In genomic region chr3:194117114-194117845, GRCh38 we compare ENCODE assay signal across 1 cellular context.
TF ChIP-seq lines count a peak whose summit lies in the region.

No MANE protein-coding gene starts in this region.

TF ChIP-seq in K562, 482 proteins besides CTCF, POLR2A, EP300 and RAD21 (continued from another document):
- TF ChIP-seq SAFB (IDR thresholded peaks at IDR 0.05; ENCODE audit: borderline replicate concordance, low read depth, low read length) (no peak), ZNF431 (CRISPR knock-in tag; IDR thresholded peaks at IDR 0.05) (no peak), USF1 (CRISPR knock-in tag; IDR thresholded peaks at IDR 0.05) (no peak), GTF3C2 (IDR thresholded peaks at IDR 0.05; ENCODE audit: borderline replicate concordance, extremely low read depth, insufficient read length) (no peak), ATF7 (IDR thresholded peaks at IDR 0.05) (no peak), ZNF134 (CRISPR knock-in tag; conservative IDR thresholded peaks at IDR 0.05) (no peak), CBFA2T3 (IDR thresholded peaks at IDR 0.05) (no peak), REST (CRISPR knock-in tag; IDR thresholded peaks at IDR 0.05; ENCODE audit: low read depth) (no peak), TARDBP (IDR thresholded peaks at IDR 0.05) (no peak)
